In the genomic region with DNA sequence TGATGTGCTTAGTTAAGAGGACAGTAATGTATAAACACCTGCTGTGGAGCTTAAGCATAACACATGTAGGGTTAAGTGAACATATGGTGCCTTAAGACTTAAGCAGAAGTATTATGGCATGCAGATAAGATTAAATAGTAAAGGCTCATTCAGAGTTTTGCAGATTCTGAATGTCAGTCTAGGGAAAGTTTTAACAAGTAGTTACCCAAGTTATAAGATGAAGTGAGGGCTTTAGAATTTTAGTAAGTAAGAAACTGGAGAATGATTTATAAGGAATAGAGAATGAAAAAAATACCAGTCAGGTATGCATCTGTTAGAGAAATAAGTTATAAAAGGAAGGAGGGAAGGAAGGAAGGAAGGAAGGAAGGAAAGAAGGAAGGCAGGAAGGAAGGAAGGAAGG, we compare ENCODE assay signal across 30 cellular contexts.
"Had no signal": no experiment of that assay in that cellular context is flagged by ENCODE, and none has a peak within 500 bp of the region (broad histone marks: within the 10 kb centered on the region; RNA-seq: fewer than 3 reads in every experiment).

No MANE protein-coding gene starts in this region.

- DNase-seq: activated CD4-positive, alpha-beta memory T cell treated with anti-CD3 and anti-CD28 coated beads for 36 hours; activated CD4-positive, alpha-beta T cell treated with anti-CD3 and anti-CD28 coated beads for 36 hours; activated CD4-positive, alpha-beta T cell treated with anti-CD3 and anti-CD28 coated beads, Interleukin-2, amount 10 ng/mL, durations not matched to agents 24 days and 14 days; activated CD4-positive, CD25-positive, alpha-beta regulatory T cell; activated CD4-positive, CD25-positive, alpha-beta regulatory T cell treated with anti-CD3 and anti-CD28 coated beads, Interleukin-2, amount 50 U/mL, for 72 hours; activated CD8-positive, alpha-beta memory T cell treated with anti-CD3 and anti-CD28 coated beads, Interleukin-2, amount 10 ng/mL, durations not matched to agents 7 days and 5 days; activated CD8-positive, alpha-beta memory T cell treated with anti-CD3 and anti-CD28 coated beads, Interleukin-2, amount 50 U/mL, for 4 hours; activated CD8-positive, alpha-beta T cell treated with anti-CD3 and anti-CD28 coated beads, Interleukin-2, amount 10 ng/mL, durations not matched to agents 7 days and 5 days; activated effector memory CD4-positive, alpha-beta T cell treated with anti-CD3 and anti-CD28 coated beads, Interleukin-2, amount 50 U/mL, for 16 hours; activated naive CD4-positive, alpha-beta T cell treated with anti-CD3 and anti-CD28 coated beads for 36 hours; activated naive CD8-positive, alpha-beta T cell treated with anti-CD3 and anti-CD28 coated beads for 36 hours; activated naive CD8-positive, alpha-beta T cell treated with anti-CD3 and anti-CD28 coated beads, Interleukin-2, amount 50 U/mL, for 24 hours; activated T-cell treated with anti-CD3 and anti-CD28 coated beads, Interleukin-2, amount 50 U/mL, for 1 hour; activated T-cell treated with anti-CD3 and anti-CD28 coated beads, Interleukin-2, amount 50 U/mL, for 48 hours; adrenal gland; amygdala; aorta; body of pancreas; caudate nucleus; cortex of kidney; dermis blood vessel endothelial cell; effector CD4-positive, alpha-beta T cell; effector memory CD8-positive, alpha-beta T cell; erythroblast; foreskin keratinocyte; gastrocnemius medialis; glutamatergic neuron; heart left ventricle had no signal

- H3K36me3 ChIP-seq: adrenal gland, esophagus muscularis mucosa, gastrocnemius medialis, heart left ventricle had no signal

- H3K27ac ChIP-seq: adrenal gland, body of pancreas, esophagus muscularis mucosa, foreskin keratinocyte, gastrocnemius medialis, heart left ventricle had no signal

- H3K4me1 ChIP-seq: adrenal gland, body of pancreas, esophagus muscularis mucosa, foreskin keratinocyte, gastrocnemius medialis, heart left ventricle had no signal

- H3K27me3 ChIP-seq: adrenal gland, body of pancreas, foreskin keratinocyte, gastrocnemius medialis, heart left ventricle had no signal

- H3K4me3 ChIP-seq: adrenal gland, body of pancreas, esophagus muscularis mucosa, gastrocnemius medialis, heart left ventricle had no signal

- ATAC-seq: activated CD4-positive, alpha-beta T cell treated with anti-CD3 and anti-CD28 coated beads for 36 hours; activated CD8-positive, alpha-beta memory T cell treated with anti-CD3 and anti-CD28 coated beads, Interleukin-2, amount 10 ng/mL, durations not matched to agents 7 days and 5 days; activated CD8-positive, alpha-beta T cell treated with anti-CD3 and anti-CD28 coated beads, Interleukin-2, amount 10 ng/mL, durations not matched to agents 7 days and 5 days; activated naive CD8-positive, alpha-beta T cell treated with anti-CD3 and anti-CD28 coated beads, Interleukin-2, amount 50 U/mL, for 24 hours; body of pancreas; effector memory CD8-positive, alpha-beta T cell; foreskin keratinocyte; gastrocnemius medialis; heart left ventricle had no signal

- H3K9me3 ChIP-seq: adrenal gland, body of pancreas, esophagus muscularis mucosa, gastrocnemius medialis, heart left ventricle had no signal

- FAIRE-seq: colon had no signal
